ENCODE assay signal across 25 cellular contexts in the genomic region with DNA sequence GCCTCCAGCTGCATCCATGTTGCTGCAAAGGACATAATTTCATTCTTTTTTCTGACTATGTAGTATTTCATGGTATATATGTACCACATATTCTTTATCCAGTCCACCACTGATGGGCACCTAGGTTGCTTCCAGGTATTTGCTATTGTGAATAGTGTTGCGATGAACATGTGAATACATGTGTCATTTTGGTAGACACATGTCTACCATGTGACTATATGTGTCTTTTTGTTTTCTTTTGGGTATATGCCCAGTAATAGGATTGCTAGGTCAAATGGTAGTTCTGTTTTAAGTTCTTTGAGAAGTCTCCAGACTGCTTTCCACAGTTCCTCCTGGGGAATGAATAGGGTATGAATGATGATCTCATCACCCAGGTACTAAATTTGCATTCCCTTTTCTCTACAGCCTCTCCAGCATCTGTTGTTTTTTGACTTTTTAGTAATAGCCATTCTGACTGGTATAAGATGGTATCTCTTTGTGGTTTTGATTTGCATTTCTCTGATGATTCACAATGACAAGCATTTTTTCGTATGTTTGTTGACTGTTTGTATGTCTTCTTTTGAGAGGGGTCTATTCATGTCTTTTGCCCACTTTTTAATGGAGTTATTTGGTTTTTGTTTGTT. TPM values are rescaled to one million over a fixed set of nuclear protein-coding genes. Genes with fewer than 3 reads are reported as not detected.
DNase-seq lines count a peak whose midpoint lies in the region; ATAC-seq, FAIRE-seq and TF ChIP-seq lines count a peak whose summit lies in the region.
"Had no signal": no experiment of that assay in that cellular context is flagged by ENCODE, and none has a peak within 500 bp of the region (broad histone marks: within the 10 kb centered on the region; RNA-seq: fewer than 3 reads in every experiment).

No MANE protein-coding gene starts in this region.

- no peak overlapping the region for H3K4me3 ChIP-seq in bronchial epithelial cell (ENCODE audit: low read depth, low read length)
- no peak overlapping the region for H3K4me3 ChIP-seq in right atrium auricular region
- H3K4me3 ChIP-seq in brain microvascular endothelial cell (ENCODE audit: low read depth, low read length), result no peak overlapping the region
- H3K4me3 ChIP-seq: dorsolateral prefrontal cortex, gastrocnemius medialis, HAP-1, lower lobe of right lung, neural progenitor cell, suprapubic skin, uterus had no signal

- H3K4me1 ChIP-seq in right atrium auricular region, result no peaks in the 10 kb centered on the region
- H3K4me1 ChIP-seq: gastrocnemius medialis, HAP-1, lower lobe of right lung, neural progenitor cell, suprapubic skin, uterus had no signal

- H3K27me3 ChIP-seq in bronchial epithelial cell (ENCODE audit: control insufficient read depth, insufficient read depth, low read length) (no peaks in the 10 kb centered on the region), right atrium auricular region (peaks cover 0 to 2% of the 10 kb centered on the region in 2 donors), brain microvascular endothelial cell (replicated peaks) (no peaks in the 10 kb centered on the region)
- H3K27me3 ChIP-seq: dorsolateral prefrontal cortex, gastrocnemius medialis, neural progenitor cell, suprapubic skin, uterus had no signal

- DNase-seq in A172 (ENCODE audit: low spot score) (peak; percentile 27), NCI-H226 (peak; percentile 10), bronchial epithelial cell (ENCODE audit: low read depth) (peak; percentile 62), right atrium auricular region (ENCODE audit: low spot score) (no peak), brain microvascular endothelial cell (no peak)
- DNase-seq: activated B cell treated with CpG ODN at 0.5 μM for 24 hours; activated CD4-positive, alpha-beta memory T cell treated with anti-CD3 and anti-CD28 coated beads for 36 hours; activated naive CD4-positive, alpha-beta T cell treated with anti-CD3 and anti-CD28 coated beads, Interleukin-2, amount 10 ng/mL, durations not matched to agents 7 days and 5 days; activated T-cell treated with anti-CD3 and anti-CD28 coated beads for 4 hours; aorta; dorsolateral prefrontal cortex; gastrocnemius medialis; Kasumi-1; kidney; lower lobe of right lung; NCI-H1092; NCI-H2029; uterus had no signal

- in situ Hi-C loops in brain microvascular endothelial cell (cut with HindIII; ENCODE audit: low pct_ligation_motif_present, low sequenced_read_pairs), result no loop called here

- ATAC-seq in GM18499 (IDR thresholded peaks at IDR 0.05; ENCODE audit: insufficient read depth, unreplicated experiment), result peak; percentile 64
- ATAC-seq in HG02588 (IDR thresholded peaks at IDR 0.05; ENCODE audit: unreplicated experiment), result no peak
- no peak for ATAC-seq in GM21786 (IDR thresholded peaks at IDR 0.05; ENCODE audit: unreplicated experiment)
- ATAC-seq: gastrocnemius medialis, lower lobe of right lung had no signal

- FAIRE-seq in bronchial epithelial cell (lab: Jason Lieb, UNC), result no peak
- FAIRE-seq: kidney, RCC 7860 had no signal

- TF ChIP-seq CTCF in bronchial epithelial cell (IDR thresholded peaks at IDR 0.05; ENCODE audit: insufficient read depth, low read length, severe bottlenecking) (no peak), right atrium auricular region (IDR thresholded peaks at IDR 0.05) (no peak), brain microvascular endothelial cell (IDR thresholded peaks at IDR 0.05; ENCODE audit: low read depth, low read length, missing control alignments) (no peak)

- H3K27ac ChIP-seq in right atrium auricular region (no peak overlapping the region), brain microvascular endothelial cell (no peak overlapping the region)
- H3K27ac ChIP-seq: dorsolateral prefrontal cortex, gastrocnemius medialis, lower lobe of right lung, neural progenitor cell, suprapubic skin, uterus had no signal

- H3K9me3 ChIP-seq in right atrium auricular region, result no peaks in the 10 kb centered on the region
- H3K9me3 ChIP-seq: gastrocnemius medialis, HAP-1, lower lobe of right lung, suprapubic skin, uterus had no signal

- H3K36me3 ChIP-seq in bronchial epithelial cell (ENCODE audit: control insufficient read depth, insufficient read depth, low read length) (no peaks in the 10 kb centered on the region), right atrium auricular region (no peaks in the 10 kb centered on the region), brain microvascular endothelial cell (replicated peaks) (no peaks in the 10 kb centered on the region)
- H3K36me3 ChIP-seq: gastrocnemius medialis, HAP-1, lower lobe of right lung, neural progenitor cell, suprapubic skin, uterus had no signal

RNA-seq across cellular contexts. Expression of gene FEZ2, which starts 35.6 kb away (rescaled TPM):
- total RNA-seq in A172 (2014; rRNA removed; shearing (Covaris generic)), result 190 and 290 TPM in 2 replicates
- total RNA-seq in bronchial epithelial cell (46.3 and 57.0 TPM in 2 replicates), right atrium auricular region (10 to 100 TPM; 30.3 to 81.5 TPM)

Comparison
In these comparisons a context has a peak if more than half of its experiments do, and no peak if none do; other contexts are left out.
1. DNase-seq: peak in A172 (single experiment), NCI-H226 (single experiment) and bronchial epithelial cell (single experiment); none in right atrium auricular region (single experiment) and brain microvascular endothelial cell (single experiment).